In the genomic region with DNA sequence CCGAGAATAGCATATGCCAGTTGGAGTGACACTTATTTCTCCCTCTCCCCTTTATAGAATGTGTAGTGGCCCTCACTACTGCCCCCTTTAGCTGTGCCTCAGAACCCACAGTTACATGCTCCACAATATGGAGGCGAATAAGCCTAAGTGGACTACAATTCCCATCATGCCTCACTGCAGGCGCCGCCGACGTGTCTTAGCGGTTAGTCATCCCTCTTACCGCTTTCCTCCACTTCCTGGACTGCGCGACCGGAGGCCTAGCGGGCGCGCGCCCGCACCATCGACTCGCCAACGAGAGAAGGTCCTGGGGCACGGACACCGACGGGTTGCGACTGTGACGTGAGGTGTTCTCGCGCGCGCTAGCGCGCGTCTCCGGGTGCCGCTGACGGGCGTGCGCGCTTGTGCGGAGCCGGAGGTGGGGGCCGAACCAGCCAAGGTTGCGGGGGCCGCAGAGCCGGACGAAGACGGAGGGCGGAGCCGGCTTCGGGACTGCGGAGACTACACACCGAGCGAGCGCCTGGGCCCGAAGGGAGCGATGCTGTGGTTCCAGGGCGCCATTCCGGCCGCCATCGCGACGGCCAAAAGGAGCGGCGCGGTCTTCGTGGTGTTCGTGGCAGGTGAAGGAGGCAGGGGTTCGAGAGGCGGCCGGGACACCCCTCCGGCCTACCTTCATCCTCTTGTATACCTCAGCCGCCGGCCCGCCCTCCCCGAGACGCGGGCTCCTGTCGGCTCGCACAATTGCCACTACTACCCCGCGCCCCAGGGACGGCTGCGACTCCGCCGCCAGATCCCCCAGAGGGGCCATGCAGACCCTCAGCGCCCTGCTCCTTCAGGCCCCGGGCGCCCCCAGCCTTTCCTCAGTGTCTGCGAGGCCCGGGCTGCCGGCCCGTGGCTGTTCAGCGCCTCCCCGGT, we compare ENCODE assay signal across 8 cellular contexts. TPM values are rescaled to one million over a fixed set of nuclear protein-coding genes. Genes with fewer than 3 reads are reported as not detected.
DNase-seq lines count a peak whose midpoint lies in the region; ATAC-seq and TF ChIP-seq lines count a peak whose summit lies in the region.

A gene with protein sequence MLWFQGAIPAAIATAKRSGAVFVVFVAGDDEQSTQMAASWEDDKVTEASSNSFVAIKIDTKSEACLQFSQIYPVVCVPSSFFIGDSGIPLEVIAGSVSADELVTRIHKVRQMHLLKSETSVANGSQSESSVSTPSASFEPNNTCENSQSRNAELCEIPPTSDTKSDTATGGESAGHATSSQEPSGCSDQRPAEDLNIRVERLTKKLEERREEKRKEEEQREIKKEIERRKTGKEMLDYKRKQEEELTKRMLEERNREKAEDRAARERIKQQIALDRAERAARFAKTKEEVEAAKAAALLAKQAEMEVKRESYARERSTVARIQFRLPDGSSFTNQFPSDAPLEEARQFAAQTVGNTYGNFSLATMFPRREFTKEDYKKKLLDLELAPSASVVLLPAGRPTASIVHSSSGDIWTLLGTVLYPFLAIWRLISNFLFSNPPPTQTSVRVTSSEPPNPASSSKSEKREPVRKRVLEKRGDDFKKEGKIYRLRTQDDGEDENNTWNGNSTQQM (plus strand): TSS at position 461 of the 912 bp plus-strand sequence. CDS start 75 bp downstream, at position 536.

- peak within 1 kb of the TSS; percentile 73 for H3K27ac ChIP-seq in RWPE2 (ENCODE audit: poor library complexity, severe bottlenecking)

- peaks cover 23% of the 10 kb centered on the region for H3K36me3 ChIP-seq in RWPE2 (ENCODE audit: low read depth)

- TF ChIP-seq CTCF in LNCaP clone FGC (IDR thresholded peaks at IDR 0.05; ENCODE audit: control insufficient read depth, extremely low read depth, insufficient read depth) (peak; percentile 62), RWPE2 (IDR thresholded peaks at IDR 0.05; ENCODE audit: poor library complexity, severe bottlenecking) (peak; percentile 53)

- peak within 1 kb of the TSS; percentile 92 to 98 for H3K27ac Mint-ChIP-seq in natural killer cell treated with Interleukin-12 subunit alpha and Interleukin-12 subunit beta and Interleukin-15 and Interleukin-18, amount 100 ng/mL, for 72 hours
- peak within 1 kb of the TSS; percentile 96 for H3K27ac Mint-ChIP-seq in stimulated activated naive CD8-positive, alpha-beta T cell treated with anti-CD3 and anti-CD28 coated beads, Interleukin-15, Interleukin-2, amounts not matched to agents 100 ng/mL and 50 ng/mL, for 24 hours

- no peaks in the 10 kb centered on the region for H3K9me3 Mint-ChIP-seq in natural killer cell treated with Interleukin-12 subunit alpha and Interleukin-12 subunit beta and Interleukin-15 and Interleukin-18, amount 100 ng/mL, for 72 hours
- H3K9me3 Mint-ChIP-seq in stimulated activated naive CD8-positive, alpha-beta T cell treated with anti-CD3 and anti-CD28 coated beads, Interleukin-15, Interleukin-2, amounts not matched to agents 100 ng/mL and 50 ng/mL, for 24 hours = no peaks in the 10 kb centered on the region

- H3K4me1 Mint-ChIP-seq in natural killer cell treated with Interleukin-12 subunit alpha and Interleukin-12 subunit beta and Interleukin-15 and Interleukin-18, amount 100 ng/mL, for 72 hours (ENCODE audit: low read depth in 2 of 2) = peaks cover 28 to 36% of the 10 kb centered on the region in 2 donors
- H3K4me1 Mint-ChIP-seq in stimulated activated naive CD8-positive, alpha-beta T cell treated with anti-CD3 and anti-CD28 coated beads, Interleukin-15, Interleukin-2, amounts not matched to agents 100 ng/mL and 50 ng/mL, for 24 hours (ENCODE audit: low read depth) = peaks cover 40% of the 10 kb centered on the region

- no peaks in the 10 kb centered on the region for H3K9me3 ChIP-seq in RWPE2 (ENCODE audit: severe bottlenecking)

- ATAC-seq in RWPE2 (ENCODE audit: low read depth) = peak; percentile 92
- peak; percentile 97 for ATAC-seq in natural killer cell treated with Interleukin-12 subunit alpha and Interleukin-12 subunit beta and Interleukin-15 and Interleukin-18, amount 100 ng/mL, for 72 hours

- H3K4me3 ChIP-seq in LNCaP clone FGC (ENCODE audit: low read depth, low read length) (peak within 1 kb of the TSS; percentile 89), RWPE2 (ENCODE audit: severe bottlenecking) (peak within 1 kb of the TSS; percentile 60)

- DNase-seq in EL (peak; percentile 99), GOT3 (lab: John Stamatoyannopoulos, UW) (peak; percentile 87), LNCaP clone FGC (ENCODE audit: low read depth) (peak; percentile 94), RWPE2 (ENCODE audit: low spot score) (peak; percentile 98), fibroblast of peridontal ligament (ENCODE audit: extremely low read depth) (peak; percentile 98)
- DNase-seq in activated T-helper 9 cell treated with anti-CD3 and anti-CD28 coated beads, Interleukin-2, amount 50 U/mL, for 16 hours (ENCODE audit: low read depth) = peak; percentile 94
- DNase-seq in natural killer cell treated with Interleukin-12 subunit alpha and Interleukin-12 subunit beta and Interleukin-15 and Interleukin-18, amount 100 ng/mL, for 72 hours (ENCODE audit: low spot score) = peak; percentile 97

- H3K4me3 Mint-ChIP-seq in natural killer cell treated with Interleukin-12 subunit alpha and Interleukin-12 subunit beta and Interleukin-15 and Interleukin-18, amount 100 ng/mL, for 72 hours = peak within 1 kb of the TSS; percentile 95
- H3K4me3 Mint-ChIP-seq in stimulated activated naive CD8-positive, alpha-beta T cell treated with anti-CD3 and anti-CD28 coated beads, Interleukin-15, Interleukin-2, amounts not matched to agents 100 ng/mL and 50 ng/mL, for 24 hours = peak within 1 kb of the TSS; percentile 89

- peaks cover 19% of the 10 kb centered on the region for H3K36me3 Mint-ChIP-seq in natural killer cell treated with Interleukin-12 subunit alpha and Interleukin-12 subunit beta and Interleukin-15 and Interleukin-18, amount 100 ng/mL, for 72 hours
- H3K36me3 Mint-ChIP-seq in stimulated activated naive CD8-positive, alpha-beta T cell treated with anti-CD3 and anti-CD28 coated beads, Interleukin-15, Interleukin-2, amounts not matched to agents 100 ng/mL and 50 ng/mL, for 24 hours (ENCODE audit: low read depth) = peaks cover 29% of the 10 kb centered on the region

- peaks cover 21% of the 10 kb centered on the region for H3K4me1 ChIP-seq in RWPE2 (ENCODE audit: insufficient read depth, poor library complexity, severe bottlenecking)

- H3K27me3 ChIP-seq in RWPE2 (ENCODE audit: insufficient read depth, poor library complexity, severe bottlenecking) = no peaks in the 10 kb centered on the region

- H3K27me3 Mint-ChIP-seq in natural killer cell treated with Interleukin-12 subunit alpha and Interleukin-12 subunit beta and Interleukin-15 and Interleukin-18, amount 100 ng/mL, for 72 hours = no peaks in the 10 kb centered on the region
- no peaks in the 10 kb centered on the region for H3K27me3 Mint-ChIP-seq in stimulated activated naive CD8-positive, alpha-beta T cell treated with anti-CD3 and anti-CD28 coated beads, Interleukin-15, Interleukin-2, amounts not matched to agents 100 ng/mL and 50 ng/mL, for 24 hours

RNA-seq across cellular contexts. Expression of the gene that starts here (rescaled TPM):
- 100 to 1,000 TPM; 123 to 138 TPM for total RNA-seq in natural killer cell treated with Interleukin-12 subunit alpha and Interleukin-12 subunit beta and Interleukin-15 and Interleukin-18, amount 100 ng/mL, for 72 hours

Comparison
In these comparisons a context has a peak if more than half of its experiments do, and no peak if none do; other contexts are left out.
1. Peak in every context shown above with its lines: DNase-seq, ATAC-seq, H3K4me3 ChIP-seq and H3K27ac ChIP-seq.